ENCODE assay signal across 24 cellular contexts in genomic region chr4:179698321-179698720, GRCh38.
"Had no signal": no experiment of that assay in that cellular context is flagged by ENCODE, and none has a peak within 500 bp of the region (broad histone marks: within the 10 kb centered on the region; RNA-seq: fewer than 3 reads in every experiment).

No MANE protein-coding gene starts in this region.

- H3K4me3 ChIP-seq: left ventricle myocardium inferior, lung, ovary, prostate gland, right atrium auricular region, right lobe of liver, smooth muscle cell, stomach, testis, thyroid gland, transverse colon, upper lobe of left lung, vagina had no signal

- H3K4me3 Mint-ChIP-seq: memory B cell; naive thymus-derived CD8-positive, alpha-beta T cell; nephron; stimulated activated memory B cell treated with anti-CD40 and anti-IgM and Interleukin-4, amounts not matched to agents 10 μg/mL and 1 μg/mL and 100 μg/mL, for 72 hours had no signal

- H3K36me3 Mint-ChIP-seq: memory B cell; naive thymus-derived CD8-positive, alpha-beta T cell; stimulated activated memory B cell treated with anti-CD40 and anti-IgM and Interleukin-4, amounts not matched to agents 10 μg/mL and 1 μg/mL and 100 μg/mL, for 72 hours had no signal

- DNase-seq: islet precursor cell; left ventricle myocardium inferior; midbrain; naive thymus-derived CD8-positive, alpha-beta T cell; ovary; right lobe of liver; stimulated activated CD4-positive, alpha-beta T cell treated with anti-CD3 and anti-CD28 coated beads, Interleukin-1b, Interleukin-23, amount 100 ng/mL, for 48 hours; stimulated activated CD4-positive, alpha-beta T cell treated with anti-CD3 and anti-CD28 coated beads, Interleukin-2, amount 100 ng/mL, for 48 hours; stimulated activated CD4-positive, alpha-beta T cell treated with anti-CD3 and anti-CD28 coated beads, Interleukin-4, amount 100 ng/mL, for 4 hours; stimulated activated CD8-positive, alpha-beta memory T cell treated with anti-CD3 and anti-CD28 coated beads, Interleukin-4, amount 100 ng/mL, for 48 hours; stimulated activated naive CD8-positive, alpha-beta T cell treated with anti-CD3 and anti-CD28 coated beads, Interleukin-15, Interleukin-2, amounts not matched to agents 100 U/mL and 50 U/mL, for 24 hours; stomach; testis; thyroid gland; transverse colon; upper lobe of left lung had no signal

- ATAC-seq: naive thymus-derived CD8-positive, alpha-beta T cell; right lobe of liver; stimulated activated memory B cell treated with anti-CD40 and anti-IgM and Interleukin-4, amounts not matched to agents 10 μg/mL and 1 μg/mL and 100 μg/mL, for 72 hours; stimulated activated naive CD8-positive, alpha-beta T cell treated with anti-CD3 and anti-CD28 coated beads, Interleukin-15, Interleukin-2, amounts not matched to agents 100 U/mL and 50 U/mL, for 24 hours had no signal

- H3K9me3 ChIP-seq: ovary, prostate gland, right atrium auricular region, right lobe of liver, testis, thyroid gland, transverse colon, upper lobe of left lung, vagina had no signal

- H3K27me3 ChIP-seq: ovary, right atrium auricular region, right lobe of liver, stomach, testis, thyroid gland, transverse colon, upper lobe of left lung, vagina had no signal

- H3K36me3 ChIP-seq: left ventricle myocardium inferior, ovary, prostate gland, right atrium auricular region, right lobe of liver, stomach, thyroid gland, transverse colon, upper lobe of left lung, vagina had no signal

- H3K27ac Mint-ChIP-seq: memory B cell; naive thymus-derived CD8-positive, alpha-beta T cell; stimulated activated memory B cell treated with anti-CD40 and anti-IgM and Interleukin-4, amounts not matched to agents 10 μg/mL and 1 μg/mL and 100 μg/mL, for 72 hours had no signal

- H3K27ac ChIP-seq: left ventricle myocardium inferior, ovary, prostate gland, right atrium auricular region, right lobe of liver, stomach, testis, thyroid gland, transverse colon, upper lobe of left lung, vagina had no signal

- H3K4me1 Mint-ChIP-seq: memory B cell; naive thymus-derived CD8-positive, alpha-beta T cell; nephron; stimulated activated memory B cell treated with anti-CD40 and anti-IgM and Interleukin-4, amounts not matched to agents 10 μg/mL and 1 μg/mL and 100 μg/mL, for 72 hours had no signal

- H3K9me3 Mint-ChIP-seq: nephron; stimulated activated memory B cell treated with anti-CD40 and anti-IgM and Interleukin-4, amounts not matched to agents 10 μg/mL and 1 μg/mL and 100 μg/mL, for 72 hours had no signal

- H3K27me3 Mint-ChIP-seq: memory B cell; naive thymus-derived CD8-positive, alpha-beta T cell; stimulated activated memory B cell treated with anti-CD40 and anti-IgM and Interleukin-4, amounts not matched to agents 10 μg/mL and 1 μg/mL and 100 μg/mL, for 72 hours had no signal

- H3K4me1 ChIP-seq: left ventricle myocardium inferior, prostate gland, right atrium auricular region, right lobe of liver, stomach, testis, thyroid gland, transverse colon, upper lobe of left lung, vagina had no signal
